7 cellular contexts compared by ENCODE assay signal in the genomic region with DNA sequence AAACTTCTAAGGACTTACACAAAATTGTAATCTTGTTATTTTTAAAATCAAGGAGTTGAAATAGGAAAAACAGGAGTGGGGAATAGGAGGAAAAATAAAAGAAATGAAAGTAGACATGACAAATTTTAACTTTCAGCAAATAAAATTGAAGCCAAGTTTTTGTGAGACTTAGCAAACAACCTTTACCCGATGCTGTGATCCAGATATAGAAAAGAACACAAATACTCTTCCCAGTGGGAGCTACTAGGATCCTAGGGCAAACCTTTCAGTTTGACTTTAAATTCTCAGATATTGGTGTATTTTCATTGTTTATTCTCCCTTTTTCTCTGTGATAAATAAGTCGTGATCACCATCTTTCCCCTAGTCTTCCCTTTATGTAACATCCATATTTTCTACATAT.
"Had no signal": no experiment of that assay in that cellular context is flagged by ENCODE, and none has a peak within 500 bp of the region (broad histone marks: within the 10 kb centered on the region; RNA-seq: fewer than 3 reads in every experiment).

No MANE protein-coding gene starts in this region.

- H3K9me3 ChIP-seq: HAP-1 had no signal

- H3K4me1 ChIP-seq: HAP-1 had no signal

- DNase-seq: GOT3, H7, HFFc6, KBM-7 had no signal

- ATAC-seq: HCT116 had no signal

- H3K4me3 ChIP-seq: HAP-1 had no signal

- H3K36me3 ChIP-seq: HAP-1 had no signal

- H3K27ac ChIP-seq: HL-60 had no signal
